In genomic region chr11:126414615-126415014, GRCh38 we compare ENCODE assay signal across 2 cellular contexts.
TF ChIP-seq lines count a peak whose summit lies in the region.

No MANE protein-coding gene starts in this region.

TF ChIP-seq in IMR-90, 13 proteins besides CTCF, POLR2A, EP300 and RAD21:
- TF ChIP-seq RCOR1 (IDR thresholded peaks at IDR 0.05; ENCODE audit: insufficient replicate concordance, low read length) (no peak), BHLHE40 (IDR thresholded peaks at IDR 0.05; ENCODE audit: low read depth, low read length) (no peak), NFE2L2 (IDR thresholded peaks at IDR 0.05; ENCODE audit: low read depth, low read length) (no peak), MXI1 (IDR thresholded peaks at IDR 0.05; ENCODE audit: borderline replicate concordance, low read depth, low read length) (no peak), MAZ (IDR thresholded peaks at IDR 0.05; ENCODE audit: borderline replicate concordance, low read depth, low read length) (no peak), FOS (IDR thresholded peaks at IDR 0.05; ENCODE audit: low read depth, low read length) (no peak), SMC3 (IDR thresholded peaks at IDR 0.05; ENCODE audit: low read depth, low read length) (no peak), CEBPB (IDR thresholded peaks at IDR 0.05; ENCODE audit: low read depth, low read length) (no peak), MAFK (IDR thresholded peaks at IDR 0.05; ENCODE audit: low read depth, low read length) (no peak), CHD1 (IDR thresholded peaks at IDR 0.05; ENCODE audit: low read depth, low read length) (no peak)
- TF ChIP-seq, protein P1, sequence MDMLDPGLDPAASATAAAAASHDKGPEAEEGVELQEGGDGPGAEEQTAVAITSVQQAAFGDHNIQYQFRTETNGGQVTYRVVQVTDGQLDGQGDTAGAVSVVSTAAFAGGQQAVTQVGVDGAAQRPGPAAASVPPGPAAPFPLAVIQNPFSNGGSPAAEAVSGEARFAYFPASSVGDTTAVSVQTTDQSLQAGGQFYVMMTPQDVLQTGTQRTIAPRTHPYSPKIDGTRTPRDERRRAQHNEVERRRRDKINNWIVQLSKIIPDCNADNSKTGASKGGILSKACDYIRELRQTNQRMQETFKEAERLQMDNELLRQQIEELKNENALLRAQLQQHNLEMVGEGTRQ (IDR thresholded peaks at IDR 0.05; ENCODE audit: low read depth, low read length), result no peak
- TF ChIP-seq, protein P2, sequence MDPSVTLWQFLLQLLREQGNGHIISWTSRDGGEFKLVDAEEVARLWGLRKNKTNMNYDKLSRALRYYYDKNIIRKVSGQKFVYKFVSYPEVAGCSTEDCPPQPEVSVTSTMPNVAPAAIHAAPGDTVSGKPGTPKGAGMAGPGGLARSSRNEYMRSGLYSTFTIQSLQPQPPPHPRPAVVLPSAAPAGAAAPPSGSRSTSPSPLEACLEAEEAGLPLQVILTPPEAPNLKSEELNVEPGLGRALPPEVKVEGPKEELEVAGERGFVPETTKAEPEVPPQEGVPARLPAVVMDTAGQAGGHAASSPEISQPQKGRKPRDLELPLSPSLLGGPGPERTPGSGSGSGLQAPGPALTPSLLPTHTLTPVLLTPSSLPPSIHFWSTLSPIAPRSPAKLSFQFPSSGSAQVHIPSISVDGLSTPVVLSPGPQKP (IDR thresholded peaks at IDR 0.05; ENCODE audit: borderline replicate concordance, low read depth, low read length), result no peak

TF ChIP-seq in GM23338, 12 proteins besides CTCF, POLR2A, EP300 and RAD21:
- no peak for TF ChIP-seq POLR2AphosphoS5 (IDR thresholded peaks at IDR 0.05; ENCODE audit: low read depth)
